ENCODE assay signal across 14 cellular contexts in genomic region chr16:55552621-55553020, GRCh38. TPM values are rescaled to one million over a fixed set of nuclear protein-coding genes. Genes with fewer than 3 reads are reported as not detected.
DNase-seq lines count a peak whose midpoint lies in the region; ATAC-seq, FAIRE-seq and TF ChIP-seq lines count a peak whose summit lies in the region.
"Had no signal": no experiment of that assay in that cellular context is flagged by ENCODE, and none has a peak within 500 bp of the region (broad histone marks: within the 10 kb centered on the region; RNA-seq: fewer than 3 reads in every experiment).

No MANE protein-coding gene starts in this region.

- H3K4me3 Mint-ChIP-seq in T-cell = no peak overlapping the region
- H3K4me3 Mint-ChIP-seq: mesothelial cell of epicardium had no signal

- H3K4me1 ChIP-seq in HAP-1 = no peaks in the 10 kb centered on the region
- H3K4me1 ChIP-seq: Peyer's patch had no signal

- H3K9me3 Mint-ChIP-seq in T-cell = no peaks in the 10 kb centered on the region

- ATAC-seq in T-cell (replicated peaks in 1 of 4) = no peak
- ATAC-seq in HG03571 (IDR thresholded peaks at IDR 0.05; ENCODE audit: unreplicated experiment) = no peak

- no peak overlapping the region for H3K27ac Mint-ChIP-seq in T-cell
- H3K27ac Mint-ChIP-seq: mesothelial cell of epicardium had no signal

- DNase-seq in AG09309 (ENCODE audit: low read depth) = peak; percentile 60
- peak; percentile 78 for DNase-seq in M059J (ENCODE audit: low read depth)
- DNase-seq in bronchial epithelial cell (ENCODE audit: low read depth) = peak; percentile 95
- peak; percentile 47 for DNase-seq in kidney epithelial cell (ENCODE audit: low read depth)
- DNase-seq in NCI-H748 (lab: John Stamatoyannopoulos, UW; ENCODE audit: unreplicated experiment) = no peak
- no peak for DNase-seq in HAP-1 (ENCODE audit: low spot score in 2 of 2)
- no peak for DNase-seq in T-cell
- DNase-seq: activated gamma-delta T cell treated with Interleukin-2 at 50 U/mL for 16 hours, DND-41, NCI-H1105 treated with DMSO at 0.1 percent for 48 hours, Peyer's patch had no signal

- no peaks in the 10 kb centered on the region for H3K36me3 Mint-ChIP-seq in T-cell

- TF ChIP-seq CTCF in AG09309 (IDR thresholded peaks at IDR 0.05; ENCODE audit: control insufficient read depth, insufficient read depth, low read depth, low read length, missing control alignments) (no peak), bronchial epithelial cell (IDR thresholded peaks at IDR 0.05; ENCODE audit: insufficient read depth, low read length, severe bottlenecking) (no peak), kidney epithelial cell (IDR thresholded peaks at IDR 0.05; ENCODE audit: insufficient read depth, low read length, poor library complexity, severe bottlenecking) (no peak)

- POLR2A ChIA-PET in T-cell (lab: Charles Lee) = no interaction called here

- CTCF ChIA-PET in T-cell (lab: Charles Lee) = no interaction called here

- FAIRE-seq in bronchial epithelial cell (lab: Jason Lieb, UNC) = peak; percentile 82

- in situ Hi-C loops in HAP-1 (cut with MboI; ENCODE audit: low sequenced_read_pairs) = no loop called here

- H3K36me3 ChIP-seq in bronchial epithelial cell (ENCODE audit: control insufficient read depth, insufficient read depth, low read length) (no peaks in the 10 kb centered on the region), kidney epithelial cell (ENCODE audit: control insufficient read depth, insufficient read depth, low read length) (no peaks in the 10 kb centered on the region), HAP-1 (replicated peaks) (no peaks in the 10 kb centered on the region)

- H3K27me3 Mint-ChIP-seq in T-cell = peaks cover 1 to 5% of the 10 kb centered on the region in 2 donors

- no peaks in the 10 kb centered on the region for H3K4me1 Mint-ChIP-seq in T-cell

- H3K27me3 ChIP-seq in bronchial epithelial cell (ENCODE audit: control insufficient read depth, insufficient read depth, low read length) (no peaks in the 10 kb centered on the region), kidney epithelial cell (ENCODE audit: control insufficient read depth, insufficient read depth, low read length) (no peaks in the 10 kb centered on the region), HAP-1 (ENCODE audit: low read depth) (no peaks in the 10 kb centered on the region)
- H3K27me3 ChIP-seq: Peyer's patch had no signal

- no peaks in the 10 kb centered on the region for H3K9me3 ChIP-seq in HAP-1
- H3K9me3 ChIP-seq: Peyer's patch had no signal

- H3K4me3 ChIP-seq in AG09309 (ENCODE audit: control insufficient read depth, low read depth, low read length) (no peak overlapping the region), bronchial epithelial cell (ENCODE audit: low read depth, low read length) (no peak overlapping the region), kidney epithelial cell (ENCODE audit: low read depth, low read length) (no peak overlapping the region), HAP-1 (no peak overlapping the region)
- H3K4me3 ChIP-seq: Peyer's patch had no signal

RNA-seq across cellular contexts. Expression of gene CAPNS2, which starts 13.9 kb away (rescaled TPM):
- total RNA-seq in M059J (2014; rRNA removed; shearing (Covaris generic)) = 0.39 TPM in 1 of 2 replicates, not detected in the other
- 29.2 and 103 TPM in 2 replicates for total RNA-seq in bronchial epithelial cell
- total RNA-seq in kidney epithelial cell = not detected in 2 replicates
- not detected for total RNA-seq in T-cell
- total RNA-seq: NCI-H460 had no signal

RNA-seq across cellular contexts. Expression of gene LPCAT2, which starts 43.7 kb away (rescaled TPM):
- 29.1 and 32.2 TPM in 2 replicates for total RNA-seq in M059J (2014; rRNA removed; shearing (Covaris generic))
- total RNA-seq in bronchial epithelial cell (11.8 TPM in 2 replicates), kidney epithelial cell (3.1 and 4.2 TPM in 2 replicates), T-cell (1 to 10 TPM in 1 of 5 donors, under 1 TPM in 4; 0.25 to 1.1 (median 0.79) TPM)

Comparison
In these comparisons a context has a peak if more than half of its experiments do, and no peak if none do; other contexts are left out.
1. DNase-seq: peak in AG09309 (single experiment), M059J (single experiment), bronchial epithelial cell (single experiment) and kidney epithelial cell (single experiment); none in NCI-H748 (single experiment), HAP-1 (0 of 2) and T-cell (0 of 34).
2. RNA of gene CAPNS2, which starts 13.9 kb away (total RNA-seq): 29.2 to 103 TPM in bronchial epithelial cell; 0.39 TPM in M059J, not detected in kidney epithelial cell and not detected in T-cell; every median in the first group is over 10 times any median in the second.